Comparison of ENCODE assay signal across 2 cellular contexts in the genomic region with DNA sequence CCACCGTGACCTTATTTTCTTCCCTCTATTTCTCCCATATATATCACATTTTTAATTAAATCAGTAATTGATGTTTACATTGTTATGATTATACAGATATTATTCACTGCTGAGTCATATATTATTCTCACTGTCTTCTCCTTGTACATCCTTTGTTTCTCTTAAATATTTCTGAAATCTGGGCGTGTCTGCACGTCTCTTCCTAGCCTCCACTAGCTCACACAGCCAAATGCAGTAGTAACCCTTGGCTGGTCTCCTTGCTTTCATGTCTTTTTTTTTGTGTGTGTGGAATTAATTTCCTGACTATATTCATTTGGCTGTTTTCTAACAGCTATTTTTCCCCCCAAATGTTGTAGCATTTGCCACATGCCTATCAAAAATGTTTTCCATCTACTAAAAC.
TF ChIP-seq lines count a peak whose summit lies in the region.

No MANE protein-coding gene starts in this region.

TF ChIP-seq in A549, 52 proteins besides CTCF, POLR2A, EP300 and RAD21 (continued from another document):
- TF ChIP-seq, protein P1, sequence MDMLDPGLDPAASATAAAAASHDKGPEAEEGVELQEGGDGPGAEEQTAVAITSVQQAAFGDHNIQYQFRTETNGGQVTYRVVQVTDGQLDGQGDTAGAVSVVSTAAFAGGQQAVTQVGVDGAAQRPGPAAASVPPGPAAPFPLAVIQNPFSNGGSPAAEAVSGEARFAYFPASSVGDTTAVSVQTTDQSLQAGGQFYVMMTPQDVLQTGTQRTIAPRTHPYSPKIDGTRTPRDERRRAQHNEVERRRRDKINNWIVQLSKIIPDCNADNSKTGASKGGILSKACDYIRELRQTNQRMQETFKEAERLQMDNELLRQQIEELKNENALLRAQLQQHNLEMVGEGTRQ (IDR thresholded peaks at IDR 0.05) = no peak
- TF ChIP-seq NPAS2 (CRISPR knock-in tag; IDR thresholded peaks at IDR 0.05; ENCODE audit: borderline replicate concordance) (no peak), EHF (CRISPR knock-in tag; IDR thresholded peaks at IDR 0.05) (no peak), RFX5 (IDR thresholded peaks at IDR 0.05) (no peak), ESRRA (IDR thresholded peaks at IDR 0.05; ENCODE audit: borderline replicate concordance, low read length) (no peak), HEYL (CRISPR knock-in tag; IDR thresholded peaks at IDR 0.05) (no peak), FOSB (CRISPR knock-in tag; IDR thresholded peaks at IDR 0.05) (no peak)
- TF ChIP-seq, protein P2, sequence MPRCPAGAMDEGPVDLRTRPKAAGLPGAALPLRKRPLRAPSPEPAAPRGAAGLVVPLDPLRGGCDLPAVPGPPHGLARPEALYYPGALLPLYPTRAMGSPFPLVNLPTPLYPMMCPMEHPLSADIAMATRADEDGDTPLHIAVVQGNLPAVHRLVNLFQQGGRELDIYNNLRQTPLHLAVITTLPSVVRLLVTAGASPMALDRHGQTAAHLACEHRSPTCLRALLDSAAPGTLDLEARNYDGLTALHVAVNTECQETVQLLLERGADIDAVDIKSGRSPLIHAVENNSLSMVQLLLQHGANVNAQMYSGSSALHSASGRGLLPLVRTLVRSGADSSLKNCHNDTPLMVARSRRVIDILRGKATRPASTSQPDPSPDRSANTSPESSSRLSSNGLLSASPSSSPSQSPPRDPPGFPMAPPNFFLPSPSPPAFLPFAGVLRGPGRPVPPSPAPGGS (IDR thresholded peaks at IDR 0.05) = no peak

TF ChIP-seq in GM23338, 12 proteins besides CTCF, POLR2A, EP300 and RAD21 (continued from another document):
- TF ChIP-seq, protein P3, sequence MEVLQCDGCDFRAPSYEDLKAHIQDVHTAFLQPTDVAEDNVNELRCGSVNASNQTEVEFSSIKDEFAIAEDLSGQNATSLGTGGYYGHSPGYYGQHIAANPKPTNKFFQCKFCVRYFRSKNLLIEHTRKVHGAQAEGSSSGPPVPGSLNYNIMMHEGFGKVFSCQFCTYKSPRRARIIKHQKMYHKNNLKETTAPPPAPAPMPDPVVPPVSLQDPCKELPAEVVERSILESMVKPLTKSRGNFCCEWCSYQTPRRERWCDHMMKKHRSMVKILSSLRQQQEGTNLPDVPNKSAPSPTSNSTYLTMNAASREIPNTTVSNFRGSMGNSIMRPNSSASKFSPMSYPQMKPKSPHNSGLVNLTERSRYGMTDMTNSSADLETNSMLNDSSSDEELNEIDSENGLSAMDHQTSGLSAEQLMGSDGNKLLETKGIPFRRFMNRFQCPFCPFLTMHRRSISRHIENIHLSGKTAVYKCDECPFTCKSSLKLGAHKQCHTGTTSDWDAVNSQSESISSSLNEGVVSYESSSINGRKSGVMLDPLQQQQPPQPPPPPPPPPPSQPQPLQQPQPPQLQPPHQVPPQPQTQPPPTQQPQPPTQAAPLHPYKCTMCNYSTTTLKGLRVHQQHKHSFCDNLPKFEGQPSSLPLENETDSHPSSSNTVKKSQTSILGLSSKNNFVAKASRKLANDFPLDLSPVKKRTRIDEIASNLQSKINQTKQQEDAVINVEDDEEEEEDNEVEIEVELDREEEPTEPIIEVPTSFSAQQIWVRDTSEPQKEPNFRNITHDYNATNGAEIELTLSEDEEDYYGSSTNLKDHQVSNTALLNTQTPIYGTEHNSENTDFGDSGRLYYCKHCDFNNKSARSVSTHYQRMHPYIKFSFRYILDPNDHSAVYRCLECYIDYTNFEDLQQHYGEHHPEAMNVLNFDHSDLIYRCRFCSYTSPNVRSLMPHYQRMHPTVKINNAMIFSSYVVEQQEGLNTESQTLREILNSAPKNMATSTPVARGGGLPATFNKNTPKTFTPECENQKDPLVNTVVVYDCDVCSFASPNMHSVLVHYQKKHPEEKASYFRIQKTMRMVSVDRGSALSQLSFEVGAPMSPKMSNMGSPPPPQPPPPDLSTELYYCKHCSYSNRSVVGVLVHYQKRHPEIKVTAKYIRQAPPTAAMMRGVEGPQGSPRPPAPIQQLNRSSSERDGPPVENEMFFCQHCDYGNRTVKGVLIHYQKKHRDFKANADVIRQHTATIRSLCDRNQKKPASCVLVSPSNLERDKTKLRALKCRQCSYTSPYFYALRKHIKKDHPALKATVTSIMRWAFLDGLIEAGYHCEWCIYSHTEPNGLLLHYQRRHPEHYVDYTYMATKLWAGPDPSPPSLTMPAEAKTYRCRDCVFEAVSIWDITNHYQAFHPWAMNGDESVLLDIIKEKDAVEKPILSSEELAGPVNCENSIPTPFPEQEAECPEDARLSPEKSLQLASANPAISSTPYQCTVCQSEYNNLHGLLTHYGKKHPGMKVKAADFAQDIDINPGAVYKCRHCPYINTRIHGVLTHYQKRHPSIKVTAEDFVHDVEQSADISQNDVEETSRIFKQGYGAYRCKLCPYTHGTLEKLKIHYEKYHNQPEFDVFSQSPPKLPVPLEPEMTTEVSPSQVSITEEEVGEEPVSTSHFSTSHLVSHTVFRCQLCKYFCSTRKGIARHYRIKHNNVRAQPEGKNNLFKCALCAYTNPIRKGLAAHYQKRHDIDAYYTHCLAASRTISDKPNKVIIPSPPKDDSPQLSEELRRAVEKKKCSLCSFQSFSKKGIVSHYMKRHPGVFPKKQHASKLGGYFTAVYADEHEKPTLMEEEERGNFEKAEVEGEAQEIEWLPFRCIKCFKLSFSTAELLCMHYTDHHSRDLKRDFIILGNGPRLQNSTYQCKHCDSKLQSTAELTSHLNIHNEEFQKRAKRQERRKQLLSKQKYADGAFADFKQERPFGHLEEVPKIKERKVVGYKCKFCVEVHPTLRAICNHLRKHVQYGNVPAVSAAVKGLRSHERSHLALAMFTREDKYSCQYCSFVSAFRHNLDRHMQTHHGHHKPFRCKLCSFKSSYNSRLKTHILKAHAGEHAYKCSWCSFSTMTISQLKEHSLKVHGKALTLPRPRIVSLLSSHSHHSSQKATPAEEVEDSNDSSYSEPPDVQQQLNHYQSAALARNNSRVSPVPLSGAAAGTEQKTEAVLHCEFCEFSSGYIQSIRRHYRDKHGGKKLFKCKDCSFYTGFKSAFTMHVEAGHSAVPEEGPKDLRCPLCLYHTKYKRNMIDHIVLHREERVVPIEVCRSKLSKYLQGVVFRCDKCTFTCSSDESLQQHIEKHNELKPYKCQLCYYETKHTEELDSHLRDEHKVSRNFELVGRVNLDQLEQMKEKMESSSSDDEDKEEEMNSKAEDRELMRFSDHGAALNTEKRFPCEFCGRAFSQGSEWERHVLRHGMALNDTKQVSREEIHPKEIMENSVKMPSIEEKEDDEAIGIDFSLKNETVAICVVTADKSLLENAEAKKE (CRISPR knock-in tag; IDR thresholded peaks at IDR 0.05) = no peak
- TF ChIP-seq STAT1 (IDR thresholded peaks at IDR 0.05; ENCODE audit: unreplicated experiment) (no peak), EZH2 (IDR thresholded peaks at IDR 0.05; ENCODE audit: low read depth, unreplicated experiment) (no peak), EZH2phosphoT487 (IDR thresholded peaks at IDR 0.05; ENCODE audit: unreplicated experiment) (no peak), ZNF331 (CRISPR knock-in tag; IDR thresholded peaks at IDR 0.05; ENCODE audit: low read depth) (no peak)
- TF ChIP-seq, protein P4, sequence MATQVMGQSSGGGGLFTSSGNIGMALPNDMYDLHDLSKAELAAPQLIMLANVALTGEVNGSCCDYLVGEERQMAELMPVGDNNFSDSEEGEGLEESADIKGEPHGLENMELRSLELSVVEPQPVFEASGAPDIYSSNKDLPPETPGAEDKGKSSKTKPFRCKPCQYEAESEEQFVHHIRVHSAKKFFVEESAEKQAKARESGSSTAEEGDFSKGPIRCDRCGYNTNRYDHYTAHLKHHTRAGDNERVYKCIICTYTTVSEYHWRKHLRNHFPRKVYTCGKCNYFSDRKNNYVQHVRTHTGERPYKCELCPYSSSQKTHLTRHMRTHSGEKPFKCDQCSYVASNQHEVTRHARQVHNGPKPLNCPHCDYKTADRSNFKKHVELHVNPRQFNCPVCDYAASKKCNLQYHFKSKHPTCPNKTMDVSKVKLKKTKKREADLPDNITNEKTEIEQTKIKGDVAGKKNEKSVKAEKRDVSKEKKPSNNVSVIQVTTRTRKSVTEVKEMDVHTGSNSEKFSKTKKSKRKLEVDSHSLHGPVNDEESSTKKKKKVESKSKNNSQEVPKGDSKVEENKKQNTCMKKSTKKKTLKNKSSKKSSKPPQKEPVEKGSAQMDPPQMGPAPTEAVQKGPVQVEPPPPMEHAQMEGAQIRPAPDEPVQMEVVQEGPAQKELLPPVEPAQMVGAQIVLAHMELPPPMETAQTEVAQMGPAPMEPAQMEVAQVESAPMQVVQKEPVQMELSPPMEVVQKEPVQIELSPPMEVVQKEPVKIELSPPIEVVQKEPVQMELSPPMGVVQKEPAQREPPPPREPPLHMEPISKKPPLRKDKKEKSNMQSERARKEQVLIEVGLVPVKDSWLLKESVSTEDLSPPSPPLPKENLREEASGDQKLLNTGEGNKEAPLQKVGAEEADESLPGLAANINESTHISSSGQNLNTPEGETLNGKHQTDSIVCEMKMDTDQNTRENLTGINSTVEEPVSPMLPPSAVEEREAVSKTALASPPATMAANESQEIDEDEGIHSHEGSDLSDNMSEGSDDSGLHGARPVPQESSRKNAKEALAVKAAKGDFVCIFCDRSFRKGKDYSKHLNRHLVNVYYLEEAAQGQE (IDR thresholded peaks at IDR 0.05; ENCODE audit: unreplicated experiment) = no peak
